In the genomic region with DNA sequence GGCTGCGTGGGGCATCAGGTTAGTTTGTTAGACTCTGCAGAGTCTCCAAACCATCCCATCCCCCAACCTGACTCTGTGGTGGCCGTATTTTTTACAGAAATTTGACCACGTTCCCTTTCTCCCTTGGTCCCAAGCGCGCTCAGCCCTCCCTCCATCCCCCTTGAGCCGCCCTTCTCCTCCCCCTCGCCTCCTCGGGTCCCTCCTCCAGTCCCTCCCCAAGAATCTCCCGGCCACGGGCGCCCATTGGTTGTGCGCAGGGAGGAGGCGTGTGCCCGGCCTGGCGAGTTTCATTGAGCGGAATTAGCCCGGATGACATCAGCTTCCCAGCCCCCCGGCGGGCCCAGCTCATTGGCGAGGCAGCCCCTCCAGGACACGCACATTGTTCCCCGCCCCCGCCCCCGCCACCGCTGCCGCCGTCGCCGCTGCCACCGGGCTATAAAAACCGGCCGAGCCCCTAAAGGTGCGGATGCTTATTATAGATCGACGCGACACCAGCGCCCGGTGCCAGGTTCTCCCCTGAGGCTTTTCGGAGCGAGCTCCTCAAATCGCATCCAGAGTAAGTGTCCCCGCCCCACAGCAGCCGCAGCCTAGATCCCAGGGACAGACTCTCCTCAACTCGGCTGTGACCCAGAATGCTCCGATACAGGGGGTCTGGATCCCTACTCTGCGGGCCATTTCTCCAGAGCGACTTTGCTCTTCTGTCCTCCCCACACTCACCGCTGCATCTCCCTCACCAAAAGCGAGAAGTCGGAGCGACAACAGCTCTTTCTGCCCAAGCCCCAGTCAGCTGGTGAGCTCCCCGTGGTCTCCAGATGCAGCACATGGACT, we compare ENCODE assay signal across 8 cellular contexts. TPM values are rescaled to one million over a fixed set of nuclear protein-coding genes. Genes with fewer than 3 reads are reported as not detected.
DNase-seq lines count a peak whose midpoint lies in the region; ATAC-seq, FAIRE-seq and TF ChIP-seq lines count a peak whose summit lies in the region.

A gene (plus strand): TSS at position 465 of the 828 bp plus-strand sequence. CDS start 928 bp downstream, outside the sequence.

- H2BK12ac ChIP-seq in H9 (ENCODE audit: insufficient read length, low read depth, low read length) = no peak within 1 kb of the TSS

- H3K36me3 Mint-ChIP-seq in H9 (ENCODE audit: insufficient read depth in 1 of 3, low read depth in 3 of 3) (no peaks in the 10 kb centered on the region), WTC11 (no peaks in the 10 kb centered on the region)

- H3K4me3 ChIP-seq in A549 = no peak within 1 kb of the TSS

- no peaks in the 10 kb centered on the region for H4K20me1 ChIP-seq in H9 (ENCODE audit: control insufficient read depth, insufficient read depth, insufficient read length)

- H4K8ac ChIP-seq in H9 (replicated peaks; ENCODE audit: insufficient read length, low read depth, low read length) = no peak within 1 kb of the TSS

- TF ChIP-seq RAD21 in A549 (conservative IDR thresholded peaks at IDR 0.05 in 1 of 2, IDR thresholded peaks at IDR 0.05 in 1 of 2) = no peak

- no peak within 1 kb of the TSS for H4K5ac ChIP-seq in H9 (ENCODE audit: insufficient read length, low read depth, low read length)

- H3K27me3 ChIP-seq in H9 (ENCODE audit: insufficient read depth, low read length) = peaks cover 92% of the 10 kb centered on the region

- no peak within 1 kb of the TSS for H2AFZ ChIP-seq in H9 (ENCODE audit: low read length)

- no peak within 1 kb of the TSS for H2AK5ac ChIP-seq in H9 (ENCODE audit: insufficient read length, low read length)

- H4K91ac ChIP-seq in H9 (ENCODE audit: insufficient read length, low read depth, low read length) = no peak within 1 kb of the TSS

- CTCF ChIA-PET in A549 (lab: Yijun Ruan, JAX) (interaction anchor here (0.9 to 2.2 kb wide), 4 partner anchors 9 to 127 kb away, joined by 3 to 8 read pairs (median 4); no protein-coding TSS in a partner anchor), WTC11 (lab: Charles Lee) (interaction anchor here (0.9 to 3.3 kb wide), 29 partner anchors 8 to 419 kb away, joined by 3 to 82 read pairs (median 4); a partner anchor contains a TSS)

- no peak for FAIRE-seq in A549 (lab: Jason Lieb, UNC)

- H3K4ac ChIP-seq in H9 (ENCODE audit: low read depth, low read length) = no peak within 1 kb of the TSS

- no peaks in the 10 kb centered on the region for H3K79me1 ChIP-seq in H9 (ENCODE audit: insufficient read depth, low read depth, low read length, poor library complexity, severe bottlenecking)

- no peak for TF ChIP-seq POLR2A in A549 (IDR thresholded peaks at IDR 0.05; ENCODE audit: low read length)

- no peak within 1 kb of the TSS for H2BK15ac ChIP-seq in H9 (ENCODE audit: low read depth, low read length)

- H3K4me1 Mint-ChIP-seq in H9 (peaks cover 27 to 59% of the 10 kb centered on the region in 2 experiments), WTC11 (peaks cover 60% of the 10 kb centered on the region)

- 27% methylated on average over 13 of the region's 52 CpGs for WGBS in A549 (ENCODE audit: missing lambda C conversion rate)
- WGBS in H9 (ENCODE audit: extremely low coverage, insufficient read length, low lambda C conversion rate) = no CpG with 5 or more reads among the region's 52 CpGs

- H3K23me2 ChIP-seq in H9 (ENCODE audit: insufficient read length, low read depth, low read length, poor library complexity, severe bottlenecking) = peaks cover 16% of the 10 kb centered on the region

- peak within 1 kb of the TSS; percentile 74; the same call in 1 of the 2 replicates for H3K14ac ChIP-seq in H9 (ENCODE audit: insufficient read depth, low read length)

- no peak within 1 kb of the TSS for H3K23ac ChIP-seq in H9 (ENCODE audit: insufficient read length, low read depth, low read length)

- peak within 1 kb of the TSS; percentile 72 to 86 for H3K4me3 Mint-ChIP-seq in H9
- peak within 1 kb of the TSS; percentile 73 for H3K4me3 Mint-ChIP-seq in WTC11

- H3K79me2 ChIP-seq in H9 (ENCODE audit: insufficient read depth, low read length) = no peaks in the 10 kb centered on the region

- H3K9me3 Mint-ChIP-seq in H9 (no peaks in the 10 kb centered on the region; a peak in 1 of 5 replicates), WTC11 (no peaks in the 10 kb centered on the region)

- H3K9ac ChIP-seq in H9 (ENCODE audit: extremely low read depth, insufficient read length, low read length) = no peak within 1 kb of the TSS

- H3T11ph ChIP-seq in H9 (ENCODE audit: low read length) = no peak within 1 kb of the TSS

- H2BK20ac ChIP-seq in H9 (ENCODE audit: low read depth, low read length, poor library complexity, severe bottlenecking) = no peak within 1 kb of the TSS

- H3K27ac ChIP-seq in A549 = no peak within 1 kb of the TSS
- H3K27ac ChIP-seq in H9 (ENCODE audit: insufficient read length, low read depth, low read length) = no peak within 1 kb of the TSS

- H2BK5ac ChIP-seq in H9 (ENCODE audit: insufficient read length, low read length) = no peak within 1 kb of the TSS

- ATAC-seq in A549 = peak in 1 of 2 experiments; percentile 34; a peak in 2 of 6 replicates
- peak; percentile 87 for ATAC-seq in WTC11
- ATAC-seq in HG03025 (IDR thresholded peaks at IDR 0.05; ENCODE audit: low FRiP score, unreplicated experiment) = no peak
- no peak for ATAC-seq in HG02938 (IDR thresholded peaks at IDR 0.05; ENCODE audit: unreplicated experiment)
- ATAC-seq in GM18498 (IDR thresholded peaks at IDR 0.05; ENCODE audit: unreplicated experiment) = no peak

- H3K18ac ChIP-seq in H9 (ENCODE audit: insufficient read length, low read depth, low read length) = no peak within 1 kb of the TSS

- POLR2A ChIA-PET in A549 (lab: Yijun Ruan, JAX) = no interaction called here
- POLR2A ChIA-PET in WTC11 (lab: Charles Lee) = interaction anchor here (0.5 to 1.8 kb wide), 4 partner anchors 10 to 151 kb away, joined by 3 to 4 read pairs (median 3); no protein-coding TSS in a partner anchor

- TF ChIP-seq CTCF in A549 (IDR thresholded peaks at IDR 0.05) (no peak), H9 (conservative IDR thresholded peaks at IDR 0.05) (no peak), WTC11 (IDR thresholded peaks at IDR 0.05) (no peak)

- peak within 1 kb of the TSS; percentile 26; the same call in 1 of the 3 replicates for H3K4me2 ChIP-seq in A549
- H3K4me2 ChIP-seq in H9 (ENCODE audit: insufficient read depth, insufficient read length, low read length) = peak within 1 kb of the TSS; percentile 65

- H3K27ac Mint-ChIP-seq in H9 (no peak within 1 kb of the TSS; a peak in 2 of 7 replicates), WTC11 (no peak within 1 kb of the TSS)

- H3K27me3 Mint-ChIP-seq in H9 (ENCODE audit: low read depth) = peaks cover 97% of the 10 kb centered on the region
- H3K27me3 Mint-ChIP-seq in WTC11 (ENCODE audit: low read depth) = peaks cover 100% of the 10 kb centered on the region

- H3K4me1 ChIP-seq in A549 (no peaks in the 10 kb centered on the region), H9 (ENCODE audit: insufficient read depth, low read length) (no peaks in the 10 kb centered on the region; the same call in 1 of the 2 replicates)

- H2BK120ac ChIP-seq in H9 (ENCODE audit: low read depth, low read length, poor library complexity, severe bottlenecking) = no peak within 1 kb of the TSS

- H3K56ac ChIP-seq in H9 (ENCODE audit: insufficient read length, low read depth, low read length) = no peak within 1 kb of the TSS

- no peak for DNase-seq in A549 (ENCODE audit: low read depth in 1 of 2, low spot score in 1 of 2)
- peak; percentile 96 for DNase-seq in H9
- DNase-seq in WTC11 (ENCODE audit: low spot score) = peak; percentile 95
- peak; percentile 23 for DNase-seq in kidney tubule cell (ENCODE audit: low spot score)
- no peak for DNase-seq in GM03348 (ENCODE audit: low spot score)

- no peak for TF ChIP-seq EP300 in A549 (IDR thresholded peaks at IDR 0.05)

- H3K9me3 ChIP-seq in A549 (no peaks in the 10 kb centered on the region), H9 (ENCODE audit: control insufficient read depth, low read depth, low read length) (no peaks in the 10 kb centered on the region)

TF ChIP-seq in A549, 52 proteins besides CTCF, POLR2A, EP300 and RAD21 (continues in another document):
- TF ChIP-seq MYC (IDR thresholded peaks at IDR 0.05; ENCODE audit: borderline replicate concordance, low read length) (no peak), HDAC2 (IDR thresholded peaks at IDR 0.05) (no peak), ZNF302 (CRISPR knock-in tag; IDR thresholded peaks at IDR 0.05) (no peak), NR3C1 (IDR thresholded peaks at IDR 0.05) (no peak), FOXS1 (CRISPR knock-in tag; IDR thresholded peaks at IDR 0.05) (no peak)
- TF ChIP-seq, protein P1, sequence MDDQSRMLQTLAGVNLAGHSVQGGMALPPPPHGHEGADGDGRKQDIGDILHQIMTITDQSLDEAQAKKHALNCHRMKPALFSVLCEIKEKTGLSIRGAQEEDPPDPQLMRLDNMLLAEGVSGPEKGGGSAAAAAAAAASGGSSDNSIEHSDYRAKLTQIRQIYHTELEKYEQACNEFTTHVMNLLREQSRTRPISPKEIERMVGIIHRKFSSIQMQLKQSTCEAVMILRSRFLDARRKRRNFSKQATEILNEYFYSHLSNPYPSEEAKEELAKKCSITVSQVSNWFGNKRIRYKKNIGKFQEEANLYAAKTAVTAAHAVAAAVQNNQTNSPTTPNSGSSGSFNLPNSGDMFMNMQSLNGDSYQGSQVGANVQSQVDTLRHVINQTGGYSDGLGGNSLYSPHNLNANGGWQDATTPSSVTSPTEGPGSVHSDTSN (IDR thresholded peaks at IDR 0.05) = no peak

TF ChIP-seq in WTC11, 78 proteins besides CTCF, POLR2A, EP300 and RAD21 (continues in another document):
- 0 out of 2 replicates have a peak, but pooled peaks have one; percentile 4 for TF ChIP-seq ZNF423 (CRISPR knock-in tag; IDR thresholded peaks at IDR 0.05)
- peak; percentile 65 for TF ChIP-seq NFYB (CRISPR knock-in tag; conservative IDR thresholded peaks at IDR 0.05; ENCODE audit: low read depth)

RNA-seq across cellular contexts. Expression of the gene that starts here (rescaled TPM):
- not detected in 2 replicates for polyA plus RNA-seq in A549 (2011; rRNA removed)
- polyA plus RNA-seq in A549 (2012; cell fraction: cytosol; rRNA removed) = not detected in 2 replicates
- not detected in 2 replicates for polyA plus RNA-seq in A549 (2012; cell fraction: nucleus; rRNA removed)
- not detected in 3 replicates for polyA plus RNA-seq in A549 (2017; fragmentation: RNase III; extraction: RNeasy Plus Mini Kit Qiagen cat#74134 plus additional on column Dnase treatment)
- 0.04 TPM in 1 of 2 replicates, not detected in the other for polyA minus RNA-seq in A549 (2011; rRNA and poly(A)+ RNA removed)
- 1.4 and 2.0 TPM in 2 replicates for total RNA-seq in H9 (2021)
- 0.60 to 0.79 TPM (median 0.71 TPM) in 3 replicates for total RNA-seq in WTC11 (2021)

Comparison
In these comparisons a context has a peak if more than half of its experiments do, and no peak if none do; other contexts are left out.
1. Peak in DNase-seq and ATAC-seq in WTC11; RNA of the gene not detected or under 1 TPM.
2. DNase-seq: peak in H9 (single experiment) and kidney tubule cell (single experiment); none in A549 (0 of 2) and GM03348 (single experiment).